In the genomic region with DNA sequence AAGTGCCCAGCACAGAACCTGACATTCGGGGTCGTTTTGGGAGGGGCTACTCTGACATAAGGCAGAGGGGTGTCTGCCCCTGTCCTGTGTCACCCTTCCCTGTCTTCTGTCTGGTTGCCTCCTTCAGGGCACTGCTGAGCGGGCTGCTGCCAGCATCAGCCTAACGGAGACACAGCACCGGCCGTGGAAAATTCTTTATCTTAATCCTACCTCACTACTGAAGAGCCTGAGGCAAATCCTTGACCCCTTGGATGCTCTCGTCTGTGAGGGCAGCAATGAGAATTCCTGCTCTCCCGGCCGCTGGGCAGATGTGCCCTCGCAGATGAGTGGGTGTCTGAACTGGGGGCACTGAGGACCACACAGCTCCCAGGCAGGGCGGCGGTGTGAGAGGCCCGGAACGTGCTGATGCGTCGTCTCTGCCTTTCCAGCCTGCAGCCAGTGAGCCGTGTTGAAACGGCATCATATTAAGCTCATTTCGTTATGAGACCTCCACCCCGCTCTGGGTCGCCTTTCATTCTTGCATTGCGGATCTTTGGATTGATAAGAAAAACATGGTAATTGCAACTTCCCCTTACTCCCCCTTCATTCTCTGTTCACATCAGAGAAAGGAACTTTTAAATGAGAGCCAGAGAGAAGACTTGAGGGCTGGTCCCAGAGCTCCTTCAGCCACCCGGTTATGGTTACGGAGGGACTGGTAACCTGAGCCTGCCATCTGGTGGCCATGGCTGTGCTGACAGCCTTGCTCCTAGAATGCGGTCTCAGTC, we compare ENCODE assay signal across 8 cellular contexts.
DNase-seq lines count a peak whose midpoint lies in the region; ATAC-seq and TF ChIP-seq lines count a peak whose summit lies in the region.

No MANE protein-coding gene starts in this region.

- H3K9me3 Mint-ChIP-seq in CD14-positive monocyte (no peaks in the 10 kb centered on the region), endodermal cell (no peaks in the 10 kb centered on the region)
- no peaks in the 10 kb centered on the region for H3K9me3 Mint-ChIP-seq in activated CD4-positive, alpha-beta memory T cell treated with anti-CD3 and anti-CD28 coated beads, Interleukin-2, amount 10 ng/mL, durations not matched to agents 7 days and 5 days

- ATAC-seq in GM19324 (IDR thresholded peaks at IDR 0.05; ENCODE audit: low FRiP score, unreplicated experiment) (peak; percentile 60), HG03439 (IDR thresholded peaks at IDR 0.05; ENCODE audit: unreplicated experiment) (peak; percentile 86)

- peak overlapping the region in 1 of 2 donors; percentile 80 for H3K4me3 Mint-ChIP-seq in CD14-positive monocyte
- H3K4me3 Mint-ChIP-seq in activated CD4-positive, alpha-beta memory T cell treated with anti-CD3 and anti-CD28 coated beads, Interleukin-2, amount 10 ng/mL, durations not matched to agents 7 days and 5 days, result no peak overlapping the region
- H3K4me3 Mint-ChIP-seq in endodermal cell, result peak overlapping the region; percentile 22

- no peak overlapping the region for H3K27ac ChIP-seq in endodermal cell (ENCODE audit: low read depth, low read length)

- H3K36me3 Mint-ChIP-seq in CD14-positive monocyte (no peaks in the 10 kb centered on the region), endodermal cell (ENCODE audit: low read depth) (no peaks in the 10 kb centered on the region)
- no peaks in the 10 kb centered on the region for H3K36me3 Mint-ChIP-seq in activated CD4-positive, alpha-beta memory T cell treated with anti-CD3 and anti-CD28 coated beads, Interleukin-2, amount 10 ng/mL, durations not matched to agents 7 days and 5 days (ENCODE audit: low read depth)

- H3K36me3 ChIP-seq in endodermal cell (ENCODE audit: control insufficient read depth, insufficient read depth, low read length), result no peaks in the 10 kb centered on the region

- H3K27me3 Mint-ChIP-seq in CD14-positive monocyte (ENCODE audit: low read depth in 3 of 3) (peaks cover 28 to 45% (median 34%) of the 10 kb centered on the region in 3 donors), endodermal cell (ENCODE audit: insufficient read depth) (peaks cover 73% of the 10 kb centered on the region)
- peaks cover 55% of the 10 kb centered on the region for H3K27me3 Mint-ChIP-seq in activated CD4-positive, alpha-beta memory T cell treated with anti-CD3 and anti-CD28 coated beads, Interleukin-2, amount 10 ng/mL, durations not matched to agents 7 days and 5 days

- peaks cover 13% of the 10 kb centered on the region for H3K4me1 ChIP-seq in endodermal cell (ENCODE audit: control insufficient read depth, insufficient read depth, low read length)

- POLR2A ChIA-PET in activated CD4-positive, alpha-beta memory T cell treated with anti-CD3 and anti-CD28 coated beads, Interleukin-2, amount 10 ng/mL, durations not matched to agents 7 days and 5 days (lab: Charles Lee), result interaction anchor here (1.0 kb wide), 1 partner anchor 12 kb away, joined by 4 read pairs; no protein-coding TSS in a partner anchor

- no peaks in the 10 kb centered on the region for H3K9me3 ChIP-seq in endodermal cell (ENCODE audit: control insufficient read depth, low read length)

- DNase-seq in CD14-positive monocyte (ENCODE audit: low spot score) (no peak), NCI-H524 treated with DMSO at 0.1 percent for 48 hours (lab: John Stamatoyannopoulos, UW) (peak; percentile 21), endodermal cell (peak; percentile 93), midbrain (lab: John Stamatoyannopoulos, UW) (peak; percentile 74)
- DNase-seq in activated CD4-positive, alpha-beta memory T cell treated with anti-CD3 and anti-CD28 coated beads, Interleukin-2, amount 10 ng/mL, durations not matched to agents 7 days and 5 days, result peak; percentile 68
- peak; percentile 13 to 25 for DNase-seq in stimulated activated CD8-positive, alpha-beta memory T cell treated with anti-CD3 and anti-CD28 coated beads, Interleukin-4, amount 100 ng/mL, for 1 hour (ENCODE audit: low read depth in 2 of 2, low spot score in 1 of 2)

- H3K9ac ChIP-seq in endodermal cell (ENCODE audit: extremely low read depth, low read length, poor library complexity, severe bottlenecking), result no peak overlapping the region

- H3K27ac Mint-ChIP-seq in CD14-positive monocyte (no peak overlapping the region), endodermal cell (no peak overlapping the region)
- H3K27ac Mint-ChIP-seq in activated CD4-positive, alpha-beta memory T cell treated with anti-CD3 and anti-CD28 coated beads, Interleukin-2, amount 10 ng/mL, durations not matched to agents 7 days and 5 days, result no peak overlapping the region

- 8 to 20% methylated on average over 12 to 25 of the region's 25 CpGs for WGBS in endodermal cell (ENCODE audit: insufficient coverage in 1 of 2, insufficient read length in 1 of 2), 2 experiments

- H3K4me1 Mint-ChIP-seq in CD14-positive monocyte (peaks cover 10% of the 10 kb centered on the region), endodermal cell (peaks cover 6% of the 10 kb centered on the region)
- H3K4me1 Mint-ChIP-seq in activated CD4-positive, alpha-beta memory T cell treated with anti-CD3 and anti-CD28 coated beads, Interleukin-2, amount 10 ng/mL, durations not matched to agents 7 days and 5 days, result peaks cover 3% of the 10 kb centered on the region

- CTCF ChIA-PET in activated CD4-positive, alpha-beta memory T cell treated with anti-CD3 and anti-CD28 coated beads, Interleukin-2, amount 10 ng/mL, durations not matched to agents 7 days and 5 days (lab: Charles Lee), result interaction anchor here (0.6 to 4.1 kb wide), 31 partner anchors 8 to 524 kb away, joined by 3 to 52 read pairs (median 4); a partner anchor contains a TSS

- no peak overlapping the region for H3K4me3 ChIP-seq in endodermal cell (ENCODE audit: low read length)

- peak; percentile 80 for TF ChIP-seq CTCF in CD14-positive monocyte (IDR thresholded peaks at IDR 0.05)
- peak; percentile 96 for TF ChIP-seq CTCF in endodermal cell (conservative IDR thresholded peaks at IDR 0.05)

- intact Hi-C loops in CD14-positive monocyte (cut with micrococcal nuclease), result loop anchor here (5.0 to 10.0 kb wide), 2 partner anchors 291 to 339 kb away; a partner anchor contains a TSS

- peaks cover 76% of the 10 kb centered on the region for H3K27me3 ChIP-seq in endodermal cell (ENCODE audit: control insufficient read depth, insufficient read depth, low read length, poor library complexity, severe bottlenecking)
